8 cellular contexts compared by ENCODE assay signal in the genomic region with DNA sequence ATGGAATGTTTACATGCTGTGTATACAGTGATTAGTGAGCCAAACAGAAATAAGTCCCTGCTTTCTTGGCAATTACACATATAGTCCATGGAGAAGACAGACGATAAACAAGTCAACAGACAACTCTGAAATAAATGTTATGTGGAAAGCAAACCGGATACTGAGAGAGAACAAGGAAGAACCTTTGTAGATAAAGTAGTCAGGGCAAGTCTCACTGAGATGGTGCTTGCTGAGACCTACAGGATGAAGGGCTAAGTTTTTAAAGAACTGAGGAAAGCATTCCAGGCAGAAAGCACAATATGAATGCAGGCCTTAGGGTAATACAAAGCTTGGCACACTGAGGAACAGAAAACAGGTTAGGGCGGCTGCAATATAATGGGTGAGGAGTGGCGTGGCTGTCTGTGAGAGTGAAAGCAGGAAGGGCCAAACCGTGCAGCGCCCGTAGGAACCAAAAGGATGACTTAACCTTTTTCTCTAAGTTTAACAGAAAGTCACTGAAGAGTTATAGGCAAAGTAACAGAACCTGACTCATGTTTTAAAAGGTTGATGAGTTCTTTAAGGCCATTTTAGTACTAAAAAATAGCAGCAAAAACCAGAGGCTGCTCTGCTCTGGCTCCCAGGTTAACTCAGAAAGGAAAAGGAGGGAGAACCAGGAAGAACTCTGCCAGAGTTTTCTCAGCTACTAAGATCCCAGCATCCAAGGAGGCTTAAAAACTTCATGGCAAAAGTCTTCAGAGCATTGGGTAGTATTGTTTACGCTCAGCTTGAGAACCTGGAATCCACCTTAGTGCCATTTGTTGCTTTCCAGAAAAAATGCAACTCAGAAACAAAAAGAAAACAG. TPM values are rescaled to one million over a fixed set of nuclear protein-coding genes. Genes with fewer than 3 reads are reported as not detected.
DNase-seq lines count a peak whose midpoint lies in the region; ATAC-seq and TF ChIP-seq lines count a peak whose summit lies in the region.

No MANE protein-coding gene starts in this region.

- DNase-seq in Right ventricle myocardium superior (no peak), cardiac septum (ENCODE audit: low spot score) (no peak), right cardiac atrium (peak in 1 of 3 donors; percentile 51), thoracic aorta (ENCODE audit: low spot score) (no peak), LoVo (ENCODE audit: low spot score) (no peak), NCI-H510A treated with DMSO at 0.1 percent for 48 hours (lab: John Stamatoyannopoulos, UW) (no peak)
- peak; percentile 18 to 24 for DNase-seq in activated CD4-positive, alpha-beta T cell treated with anti-CD3 and anti-CD28 coated beads, Interleukin-2, amount 50 U/mL, for 4 hours

- TF ChIP-seq CTCF in thoracic aorta (IDR thresholded peaks at IDR 0.05) = no peak

- no peaks in the 10 kb centered on the region for H3K36me3 ChIP-seq in thoracic aorta

- H3K27ac ChIP-seq in right cardiac atrium (ENCODE audit: low read length) (no peak overlapping the region), thoracic aorta (peak overlapping the region in 1 of 2 donors; percentile 39)

- 29% methylated on average over 8 of the region's 8 CpGs for WGBS in right cardiac atrium

- H3K4me1 ChIP-seq in right cardiac atrium (ENCODE audit: control insufficient read depth, insufficient read depth, low read length) = no peaks in the 10 kb centered on the region
- H3K4me1 ChIP-seq in thoracic aorta (ENCODE audit: control insufficient read depth in 1 of 2, low read depth in 2 of 2) = peaks cover 0 to 3% of the 10 kb centered on the region in 2 donors

- H3K27me3 ChIP-seq in right cardiac atrium (ENCODE audit: control insufficient read depth, insufficient read depth) (no peaks in the 10 kb centered on the region), thoracic aorta (replicated peaks; ENCODE audit: insufficient read depth) (no peaks in the 10 kb centered on the region)

- H3K4me3 ChIP-seq in right cardiac atrium (ENCODE audit: low read length) (peak overlapping the region; percentile 41), thoracic aorta (peak overlapping the region; percentile 46)

- peak; percentile 56 for ATAC-seq in Right ventricle myocardium superior (ENCODE audit: poor library complexity)
- ATAC-seq in HG03439 (IDR thresholded peaks at IDR 0.05; ENCODE audit: unreplicated experiment) = peak; percentile 66
- ATAC-seq in right cardiac atrium = peak; percentile 61 to 64
- ATAC-seq in thoracic aorta (ENCODE audit: insufficient number of reproducible peaks, low FRiP score, low read depth) = no peak

- intact Hi-C loops in Right ventricle myocardium superior (cut with DNase I) = loop anchor here (5.0 kb wide), 2 partner anchors 199 to 314 kb away; no protein-coding TSS in a partner anchor
- intact Hi-C loops in cardiac septum (cut with DNase I) = loop anchor here (5.0 kb wide), 1 partner anchor 59 kb away; no protein-coding TSS in a partner anchor
- intact Hi-C loops in right cardiac atrium (cut with DNase I) = loop anchor here in 2 of 4 donors (5.0 kb wide), 2 partner anchors 199 to 324 kb away; no protein-coding TSS in a partner anchor

- H3K9me3 ChIP-seq in right cardiac atrium (ENCODE audit: control insufficient read depth, low read length) (no peaks in the 10 kb centered on the region), thoracic aorta (no peaks in the 10 kb centered on the region)

RNA-seq across cellular contexts. Expression of gene TTF2, which starts 8.7 kb away (rescaled TPM):
- total RNA-seq in Right ventricle myocardium superior (4.3 TPM), cardiac septum (9.4 TPM), right cardiac atrium (10 to 100 TPM in 1 of 4 donors, 1 to 10 TPM in 3; 8.7 to 10.6 (median 9.2) TPM), thoracic aorta (10 to 100 TPM; 28.8 to 32.1 TPM)
- polyA plus RNA-seq in right cardiac atrium = 2.1 TPM

RNA-seq across cellular contexts. Expression of gene CD101, which starts 49.9 kb away (rescaled TPM):
- total RNA-seq in Right ventricle myocardium superior = 1.0 TPM
- 1.6 TPM for total RNA-seq in cardiac septum
- total RNA-seq in right cardiac atrium = 1 to 10 TPM in 3 of 4 donors, under 1 TPM in 1; 0.80 to 3.1 (median 1.4) TPM
- 0.48 TPM for polyA plus RNA-seq in right cardiac atrium
- total RNA-seq in thoracic aorta = 1 to 10 TPM in 1 of 2 donors, under 1 TPM in 1; 0.85 to 1.8 TPM

Comparison
In these comparisons a context has a peak if more than half of its experiments do, and no peak if none do; other contexts are left out.
1. DNase-seq: peak in activated CD4-positive, alpha-beta T cell treated with anti-CD3 and anti-CD28 coated beads, Interleukin-2, amount 50 U/mL, for 4 hours (2 of 2); none in Right ventricle myocardium superior (single experiment), cardiac septum (single experiment), thoracic aorta (single experiment), LoVo (single experiment) and NCI-H510A treated with DMSO at 0.1 percent for 48 hours (single experiment).